ENCODE assay signal across 13 cellular contexts in the genomic region with DNA sequence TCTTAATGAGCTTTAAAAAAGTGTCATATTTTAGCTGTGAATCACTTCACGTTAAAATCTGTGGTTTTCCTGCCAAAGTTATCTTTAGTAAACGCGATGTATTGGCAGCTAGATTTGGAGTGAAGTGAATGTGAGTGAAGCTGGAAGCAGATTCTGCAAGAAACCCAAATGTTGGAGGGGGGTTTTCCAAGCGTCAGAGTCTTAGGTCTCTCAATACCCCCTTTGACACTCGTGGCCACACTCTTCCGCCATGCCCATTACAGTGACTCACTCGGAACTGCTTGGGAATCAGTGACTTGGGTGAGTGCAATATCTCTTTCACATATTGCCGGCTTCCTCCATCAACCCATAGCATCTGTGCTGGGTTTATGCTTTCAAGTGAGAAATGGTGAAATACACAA. TPM values are rescaled to one million over a fixed set of nuclear protein-coding genes. Genes with fewer than 3 reads are reported as not detected.
DNase-seq lines count a peak whose midpoint lies in the region; ATAC-seq and TF ChIP-seq lines count a peak whose summit lies in the region.
"Had no signal": no experiment of that assay in that cellular context is flagged by ENCODE, and none has a peak within 500 bp of the region (broad histone marks: within the 10 kb centered on the region; RNA-seq: fewer than 3 reads in every experiment).

No MANE protein-coding gene starts in this region.

- TF ChIP-seq RAD21 in IMR-90 (IDR thresholded peaks at IDR 0.05; ENCODE audit: low read length): no peak

- H3K9me3 ChIP-seq in BLaER1 (no peaks in the 10 kb centered on the region), IMR-90 (ENCODE audit: control insufficient read depth, insufficient read depth, low read length) (no peaks in the 10 kb centered on the region), WERI-Rb-1 (ENCODE audit: severe bottlenecking) (no peaks in the 10 kb centered on the region)

- H2BK20ac ChIP-seq in IMR-90 (ENCODE audit: low read depth, low read length): peak overlapping the region; percentile 29; the same call in 1 of the 2 replicates

- ATAC-seq in IMR-90 (ENCODE audit: low read depth) (no peak), omental fat pad (ENCODE audit: low FRiP score) (no peak)
- ATAC-seq: stimulated activated memory B cell treated with anti-CD40 and anti-IgM and Interleukin-4, amounts not matched to agents 10 μg/mL and 1 μg/mL and 100 μg/mL, for 72 hours had no signal

- no peak overlapping the region for H2BK5ac ChIP-seq in IMR-90 (ENCODE audit: low read depth, low read length, poor library complexity, severe bottlenecking)

- DNase-seq in IMR-90 (peak; percentile 25), amniotic epithelial cell (ENCODE audit: low read depth) (peak; percentile 32), iris pigment epithelial cell (ENCODE audit: low read depth) (peak; percentile 63), SHP77 (lab: John Stamatoyannopoulos, UW) (no peak), WERI-Rb-1 (no peak), NCI-H2171 treated with DMSO at 0.1 percent for 48 hours (lab: John Stamatoyannopoulos, UW) (no peak), omental fat pad (ENCODE audit: low spot score) (no peak)
- DNase-seq: activated naive CD4-positive, alpha-beta T cell treated with anti-CD3 and anti-CD28 coated beads for 36 hours; effector memory CD4-positive, alpha-beta T cell; immature natural killer cell; NCI-H1048 had no signal

- no peak overlapping the region for H3K56ac ChIP-seq in IMR-90 (ENCODE audit: extremely low read depth, insufficient read depth, low read length)

- H3K4me1 ChIP-seq in BLaER1: peaks cover 11% of the 10 kb centered on the region
- H3K4me1 ChIP-seq in IMR-90 (ENCODE audit: control insufficient read depth, insufficient read depth, low read length): peaks cover 11% of the 10 kb centered on the region; the same call in 1 of the 2 replicates

- H3K4me3 ChIP-seq in BLaER1 (no peak overlapping the region), IMR-90 (ENCODE audit: insufficient read depth, low read depth, low read length) (no peak overlapping the region), WERI-Rb-1 (ENCODE audit: low read depth, low read length) (no peak overlapping the region)

- no peak overlapping the region for H3K14ac ChIP-seq in IMR-90 (replicated peaks; ENCODE audit: low read depth, low read length)

- H2BK120ac ChIP-seq in IMR-90 (ENCODE audit: low read depth, low read length): 0 out of 2 replicates have a peak overlapping the region, but pooled peaks have one; percentile 14

- H3K18ac ChIP-seq in IMR-90 (ENCODE audit: low read depth, low read length): no peak overlapping the region

- no peak for TF ChIP-seq POLR2A in IMR-90 (IDR thresholded peaks at IDR 0.05; ENCODE audit: low read depth, low read length)

- H4K5ac ChIP-seq in IMR-90 (ENCODE audit: low read depth, low read length): no peak overlapping the region

- H3K27ac ChIP-seq in BLaER1 (no peak overlapping the region), IMR-90 (ENCODE audit: insufficient read depth, low read length) (no peak overlapping the region), WERI-Rb-1 (no peak overlapping the region)

- H3K27me3 ChIP-seq in BLaER1 (no peaks in the 10 kb centered on the region), IMR-90 (ENCODE audit: control insufficient read depth, insufficient read depth, low read length) (no peaks in the 10 kb centered on the region), WERI-Rb-1 (ENCODE audit: insufficient read depth, low read depth, severe bottlenecking) (no peaks in the 10 kb centered on the region)

- peak overlapping the region; percentile 9; the same call in 1 of the 2 replicates for H4K91ac ChIP-seq in IMR-90 (ENCODE audit: insufficient read depth, low read depth, low read length)

- H3K4ac ChIP-seq in IMR-90 (ENCODE audit: low read depth, low read length): 0 out of 2 replicates have a peak overlapping the region, but pooled peaks have one; percentile 33

- CTCF ChIA-PET in IMR-90 (lab: Yijun Ruan, JAX): no interaction called here

- dilution Hi-C loops in IMR-90 (cut with HindIII; ENCODE audit: low sequenced_read_pairs, unreplicated experiment): no loop called here

- H2AK9ac ChIP-seq in IMR-90 (replicated peaks; ENCODE audit: low read depth, low read length, poor library complexity): no peak overlapping the region

- POLR2A ChIA-PET in IMR-90 (lab: Charles Lee; ENCODE audit: unreplicated experiment): no interaction called here

- WGBS in IMR-90 (ENCODE audit: extremely low coverage in 2 of 2, insufficient read length in 1 of 2), 2 experiments: no CpG with 5 or more reads among the region's 8 CpGs

- intact Hi-C loops in IMR-90 (cut with micrococcal nuclease): no loop called here

- no peaks in the 10 kb centered on the region for H3K79me1 ChIP-seq in IMR-90 (ENCODE audit: low read depth in 1 of 2, low read length in 2 of 2)

- H3K36me3 ChIP-seq in BLaER1 (no peaks in the 10 kb centered on the region), IMR-90 (ENCODE audit: control insufficient read depth, insufficient read depth, low read length) (no peaks in the 10 kb centered on the region), WERI-Rb-1 (no peaks in the 10 kb centered on the region)

- peaks cover 8% of the 10 kb centered on the region; the same call in 1 of the 2 replicates for H3K9me1 ChIP-seq in IMR-90 (ENCODE audit: insufficient read depth, low read length)

- H4K20me1 ChIP-seq in BLaER1 (no peaks in the 10 kb centered on the region), IMR-90 (ENCODE audit: insufficient read depth, low read length) (no peaks in the 10 kb centered on the region)

- H2AFZ ChIP-seq in IMR-90 (replicated peaks; ENCODE audit: low read length, poor library complexity): no peak overlapping the region

- TF ChIP-seq CTCF in IMR-90 (conservative IDR thresholded peaks at IDR 0.05; ENCODE audit: low read depth, low read length) (no peak), WERI-Rb-1 (IDR thresholded peaks at IDR 0.05; ENCODE audit: low read depth, low read length) (no peak), omental fat pad (IDR thresholded peaks at IDR 0.05) (no peak)

- H3K9ac ChIP-seq in BLaER1 (no peak overlapping the region), IMR-90 (ENCODE audit: low read depth, low read length) (no peak overlapping the region)

- no peak overlapping the region for H4K8ac ChIP-seq in IMR-90 (ENCODE audit: low read depth in 2 of 2, low read length in 2 of 2)

- no TSS peak for BruUV-seq in IMR-90 (replicated peaks; lab: Mats Ljungman, UMichigan)

- H2AK5ac ChIP-seq in IMR-90 (ENCODE audit: low read depth, low read length): no peak overlapping the region

- peak overlapping the region; percentile 43 for H3K4me2 ChIP-seq in BLaER1
- peak overlapping the region; percentile 51; the same call in 1 of the 2 replicates for H3K4me2 ChIP-seq in IMR-90 (ENCODE audit: low read depth, low read length)

- in situ Hi-C loops in IMR-90 (cut with MboI; ENCODE audit: low sequenced_read_pairs): no loop called here

- no peak overlapping the region for H3K23ac ChIP-seq in IMR-90 (ENCODE audit: low read depth, low read length)

- H2BK15ac ChIP-seq in IMR-90 (ENCODE audit: low read depth, low read length): no peak overlapping the region

TF ChIP-seq in IMR-90, 13 proteins besides CTCF, POLR2A, EP300 and RAD21:
- TF ChIP-seq RFX5 (IDR thresholded peaks at IDR 0.05; ENCODE audit: low read depth, low read length) (no peak), NFE2L2 (IDR thresholded peaks at IDR 0.05; ENCODE audit: low read depth, low read length) (no peak), MAFK (IDR thresholded peaks at IDR 0.05; ENCODE audit: low read depth, low read length) (no peak), MXI1 (IDR thresholded peaks at IDR 0.05; ENCODE audit: borderline replicate concordance, low read depth, low read length) (no peak), FOS (IDR thresholded peaks at IDR 0.05; ENCODE audit: low read depth, low read length) (no peak), MAZ (IDR thresholded peaks at IDR 0.05; ENCODE audit: borderline replicate concordance, low read depth, low read length) (no peak), SMC3 (IDR thresholded peaks at IDR 0.05; ENCODE audit: low read depth, low read length) (no peak), BHLHE40 (IDR thresholded peaks at IDR 0.05; ENCODE audit: low read depth, low read length) (no peak), CHD1 (IDR thresholded peaks at IDR 0.05; ENCODE audit: low read depth, low read length) (no peak), CEBPB (IDR thresholded peaks at IDR 0.05; ENCODE audit: low read depth, low read length) (no peak), RCOR1 (IDR thresholded peaks at IDR 0.05; ENCODE audit: insufficient replicate concordance, low read length) (no peak)
- TF ChIP-seq, protein P1, sequence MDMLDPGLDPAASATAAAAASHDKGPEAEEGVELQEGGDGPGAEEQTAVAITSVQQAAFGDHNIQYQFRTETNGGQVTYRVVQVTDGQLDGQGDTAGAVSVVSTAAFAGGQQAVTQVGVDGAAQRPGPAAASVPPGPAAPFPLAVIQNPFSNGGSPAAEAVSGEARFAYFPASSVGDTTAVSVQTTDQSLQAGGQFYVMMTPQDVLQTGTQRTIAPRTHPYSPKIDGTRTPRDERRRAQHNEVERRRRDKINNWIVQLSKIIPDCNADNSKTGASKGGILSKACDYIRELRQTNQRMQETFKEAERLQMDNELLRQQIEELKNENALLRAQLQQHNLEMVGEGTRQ (IDR thresholded peaks at IDR 0.05; ENCODE audit: low read depth, low read length): no peak
- TF ChIP-seq, protein P2, sequence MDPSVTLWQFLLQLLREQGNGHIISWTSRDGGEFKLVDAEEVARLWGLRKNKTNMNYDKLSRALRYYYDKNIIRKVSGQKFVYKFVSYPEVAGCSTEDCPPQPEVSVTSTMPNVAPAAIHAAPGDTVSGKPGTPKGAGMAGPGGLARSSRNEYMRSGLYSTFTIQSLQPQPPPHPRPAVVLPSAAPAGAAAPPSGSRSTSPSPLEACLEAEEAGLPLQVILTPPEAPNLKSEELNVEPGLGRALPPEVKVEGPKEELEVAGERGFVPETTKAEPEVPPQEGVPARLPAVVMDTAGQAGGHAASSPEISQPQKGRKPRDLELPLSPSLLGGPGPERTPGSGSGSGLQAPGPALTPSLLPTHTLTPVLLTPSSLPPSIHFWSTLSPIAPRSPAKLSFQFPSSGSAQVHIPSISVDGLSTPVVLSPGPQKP (IDR thresholded peaks at IDR 0.05; ENCODE audit: borderline replicate concordance, low read depth, low read length): no peak

RNA-seq across cellular contexts. Expression of a gene that starts 17.5 kb away (rescaled TPM):
- total RNA-seq in IMR-90 (2012; rRNA removed) (under 0.01 and 0.18 TPM in 2 replicates), omental fat pad (not detected)
- 0.05 TPM in 1 of 2 replicates, not detected in the other for polyA plus RNA-seq in IMR-90 (2012; rRNA removed)
- 0.03 TPM in 1 of 2 replicates, not detected in the other for polyA plus RNA-seq in IMR-90 (2012; cell fraction: cytosol; rRNA removed)
- 0.07 and 0.08 TPM in 2 replicates for polyA plus RNA-seq in IMR-90 (2012; cell fraction: nucleus; rRNA removed; ENCODE audit: low replicate concordance)
- total RNA-seq: activated naive CD4-positive, alpha-beta T cell treated with anti-CD3 and anti-CD28 coated beads for 36 hours had no signal
- polyA plus RNA-seq: immature natural killer cell had no signal

Comparison
In these comparisons a context has a peak if more than half of its experiments do, and no peak if none do; other contexts are left out.
1. DNase-seq: peak in IMR-90 (single experiment), amniotic epithelial cell (single experiment) and iris pigment epithelial cell (single experiment); none in SHP77 (0 of 2), WERI-Rb-1 (single experiment), NCI-H2171 treated with DMSO at 0.1 percent for 48 hours (single experiment) and omental fat pad (single experiment).